1 cellular context compared by ENCODE assay signal in the genomic region with DNA sequence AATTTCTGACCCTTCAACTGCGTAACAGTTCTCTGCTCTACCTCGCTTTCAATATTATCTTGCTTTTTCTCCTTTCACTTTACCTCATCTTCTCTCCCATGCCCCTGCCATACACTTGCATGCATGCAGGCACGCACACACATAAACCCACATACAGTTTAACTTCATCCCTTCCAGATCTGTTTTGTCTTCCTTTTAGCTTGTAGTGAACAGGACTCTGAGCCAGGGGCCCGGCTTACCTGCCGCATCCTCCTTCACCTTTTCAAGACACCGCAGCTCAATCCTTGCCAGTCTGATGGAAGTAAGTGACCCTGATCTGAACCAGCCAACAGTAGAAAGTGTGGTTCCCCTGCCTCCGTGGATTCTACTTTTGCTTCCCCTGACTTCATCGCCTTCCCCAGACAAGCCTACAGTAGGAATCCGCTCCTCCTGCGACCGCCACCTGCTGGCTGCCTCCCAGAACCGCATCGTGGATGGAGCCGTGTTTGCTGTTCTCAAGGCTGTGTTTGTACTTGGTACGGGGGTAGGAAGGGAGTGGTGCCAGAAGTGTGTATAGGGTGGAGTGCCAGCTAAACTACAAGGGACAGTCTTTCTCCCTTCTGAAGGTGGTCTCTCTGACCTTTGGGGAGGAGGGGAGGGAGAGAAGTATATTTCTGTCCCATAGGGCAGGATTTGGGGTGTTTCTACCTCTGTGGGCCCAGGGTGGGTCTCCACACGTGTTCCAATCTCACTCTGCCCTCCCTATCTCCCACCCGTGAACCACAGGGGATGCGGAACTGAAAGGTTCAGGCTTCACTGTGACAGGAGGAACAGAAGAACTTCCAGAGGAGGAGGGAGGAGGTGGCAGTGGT.
A peak's percentile ranks its signal among the peaks of the same experiment; 100 is the strongest.
TF ChIP-seq lines count a peak whose summit lies in the region.

No MANE protein-coding gene starts in this region.

TF ChIP-seq in K562, 482 proteins besides CTCF, POLR2A, EP300 and RAD21 (continues in another document):
- TF ChIP-seq TRIM24 (IDR thresholded peaks at IDR 0.05) (no peak), CBFA2T2 (conservative IDR thresholded peaks at IDR 0.05) (no peak), ZNF140 (CRISPR knock-in tag; IDR thresholded peaks at IDR 0.05) (no peak), ZNF766 (CRISPR knock-in tag; conservative IDR thresholded peaks at IDR 0.05) (no peak), TAL1 (IDR thresholded peaks at IDR 0.05) (no peak), NELFE (IDR thresholded peaks at IDR 0.05; ENCODE audit: insufficient read depth, insufficient read length) (no peak), ZNF175 (CRISPR knock-in tag; IDR thresholded peaks at IDR 0.05; ENCODE audit: low read depth) (no peak), PURB (CRISPR knock-in tag; IDR thresholded peaks at IDR 0.05; ENCODE audit: low read depth) (no peak), PHF20 (IDR thresholded peaks at IDR 0.05; ENCODE audit: partially characterized antibody) (no peak), RCOR1 (IDR thresholded peaks at IDR 0.05; ENCODE audit: borderline replicate concordance in 1 of 2, low read depth in 2 of 2, low read length in 2 of 2) (peak in 1 of 2 experiments; percentile 47; a peak in 1 of 4 replicates), RFX7 (CRISPR knock-in tag; IDR thresholded peaks at IDR 0.05) (no peak), RBM14 (IDR thresholded peaks at IDR 0.05; ENCODE audit: borderline replicate concordance, insufficient read depth, low read depth, low read length) (no peak), RB1 (IDR thresholded peaks at IDR 0.05; ENCODE audit: low read depth) (peak; percentile 26; the same call in 1 of the 2 replicates), HMG20B (CRISPR knock-in tag; IDR thresholded peaks at IDR 0.05) (no peak), JUN (IDR thresholded peaks at IDR 0.05; ENCODE audit: borderline replicate concordance, low read depth, low read length) (no peak), JUN (CRISPR knock-in tag; IDR thresholded peaks at IDR 0.05; ENCODE audit: borderline replicate concordance) (no peak), XRCC5 (IDR thresholded peaks at IDR 0.05; ENCODE audit: low read depth, low read length) (peak; percentile 73; the same call in 1 of the 2 replicates), CBX8 (IDR thresholded peaks at IDR 0.05; ENCODE audit: borderline replicate concordance, extremely low read depth, low read depth, low read length, poor library complexity, severe bottlenecking) (no peak), KLF16 (IDR thresholded peaks at IDR 0.05) (0 out of 2 replicates have a peak, but pooled peaks have one; percentile 41), ATF1 (CRISPR knock-in tag; IDR thresholded peaks at IDR 0.05) (no peak), ATF1 (tag; IDR thresholded peaks at IDR 0.05) (no peak), NRF1 (conservative IDR thresholded peaks at IDR 0.05 in 1 of 2, IDR thresholded peaks at IDR 0.05 in 1 of 2) (no peak), COPS2 (conservative IDR thresholded peaks at IDR 0.05) (no peak), PTTG1 (tag; IDR thresholded peaks at IDR 0.05; ENCODE audit: low read depth) (no peak), POLR3A (IDR thresholded peaks at IDR 0.05; ENCODE audit: borderline replicate concordance, extremely low read depth, insufficient read depth, insufficient read length) (no peak), TARDBP (IDR thresholded peaks at IDR 0.05) (no peak), CBX1 (IDR thresholded peaks at IDR 0.05; ENCODE audit: low read depth) (no peak), SREBF2 (CRISPR knock-in tag; IDR thresholded peaks at IDR 0.05) (no peak), RBFOX2 (IDR thresholded peaks at IDR 0.05; ENCODE audit: low read depth, low read length) (no peak), NCOA1 (IDR thresholded peaks at IDR 0.05; ENCODE audit: low read depth) (no peak), IRF2 (CRISPR knock-in tag; IDR thresholded peaks at IDR 0.05) (no peak), SIN3B (IDR thresholded peaks at IDR 0.05; ENCODE audit: low read depth) (no peak), SETDB1 (IDR thresholded peaks at IDR 0.05; ENCODE audit: low read length) (no peak), POLR3G (IDR thresholded peaks at IDR 0.05; ENCODE audit: extremely low read depth, insufficient read length, insufficient replicate concordance) (no peak), BACH1 (tag; IDR thresholded peaks at IDR 0.05) (no peak), ZSCAN32 (CRISPR knock-in tag; IDR thresholded peaks at IDR 0.05) (no peak), ZNF212 (CRISPR knock-in tag; IDR thresholded peaks at IDR 0.05) (no peak), KLF10 (CRISPR knock-in tag; IDR thresholded peaks at IDR 0.05) (no peak), GTF2F1 (IDR thresholded peaks at IDR 0.05; ENCODE audit: low read depth, low read length) (no peak), YY1 (IDR thresholded peaks at IDR 0.05; ENCODE audit: borderline replicate concordance in 1 of 3, control insufficient read depth in 1 of 3, extremely low read depth in 1 of 3, insufficient read depth in 3 of 3, insufficient read length in 1 of 3, insufficient replicate concordance in 2 of 3, low read depth in 1 of 3, low read length in 2 of 3) (peak in 1 of 3 experiments; percentile 5), SAP30 (IDR thresholded peaks at IDR 0.05; ENCODE audit: borderline replicate concordance, insufficient read depth, low read depth, low read length, poor library complexity, severe bottlenecking) (no peak), TRIM28 (IDR thresholded peaks at IDR 0.05) (no peak), XRCC3 (IDR thresholded peaks at IDR 0.05) (no peak), PRPF4 (IDR thresholded peaks at IDR 0.05; ENCODE audit: insufficient read depth, low read depth, low read length, poor library complexity, severe bottlenecking) (no peak), GTF2E2 (tag; IDR thresholded peaks at IDR 0.05) (no peak), TAF1 (IDR thresholded peaks at IDR 0.05; ENCODE audit: control insufficient read depth, extremely low read depth, insufficient read depth, low read length, severe bottlenecking) (no peak), HLTF (IDR thresholded peaks at IDR 0.05) (no peak), FOXK1 (CRISPR knock-in tag; IDR thresholded peaks at IDR 0.05; ENCODE audit: borderline replicate concordance) (no peak), SMC3 (conservative IDR thresholded peaks at IDR 0.05; ENCODE audit: insufficient read depth, low read depth, low read length) (peak; percentile 83)
- TF ChIP-seq, protein P1, sequence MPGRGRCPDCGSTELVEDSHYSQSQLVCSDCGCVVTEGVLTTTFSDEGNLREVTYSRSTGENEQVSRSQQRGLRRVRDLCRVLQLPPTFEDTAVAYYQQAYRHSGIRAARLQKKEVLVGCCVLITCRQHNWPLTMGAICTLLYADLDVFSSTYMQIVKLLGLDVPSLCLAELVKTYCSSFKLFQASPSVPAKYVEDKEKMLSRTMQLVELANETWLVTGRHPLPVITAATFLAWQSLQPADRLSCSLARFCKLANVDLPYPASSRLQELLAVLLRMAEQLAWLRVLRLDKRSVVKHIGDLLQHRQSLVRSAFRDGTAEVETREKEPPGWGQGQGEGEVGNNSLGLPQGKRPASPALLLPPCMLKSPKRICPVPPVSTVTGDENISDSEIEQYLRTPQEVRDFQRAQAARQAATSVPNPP (IDR thresholded peaks at IDR 0.05; ENCODE audit: borderline replicate concordance, insufficient read depth, insufficient read length), result no peak
- TF ChIP-seq, protein P2, sequence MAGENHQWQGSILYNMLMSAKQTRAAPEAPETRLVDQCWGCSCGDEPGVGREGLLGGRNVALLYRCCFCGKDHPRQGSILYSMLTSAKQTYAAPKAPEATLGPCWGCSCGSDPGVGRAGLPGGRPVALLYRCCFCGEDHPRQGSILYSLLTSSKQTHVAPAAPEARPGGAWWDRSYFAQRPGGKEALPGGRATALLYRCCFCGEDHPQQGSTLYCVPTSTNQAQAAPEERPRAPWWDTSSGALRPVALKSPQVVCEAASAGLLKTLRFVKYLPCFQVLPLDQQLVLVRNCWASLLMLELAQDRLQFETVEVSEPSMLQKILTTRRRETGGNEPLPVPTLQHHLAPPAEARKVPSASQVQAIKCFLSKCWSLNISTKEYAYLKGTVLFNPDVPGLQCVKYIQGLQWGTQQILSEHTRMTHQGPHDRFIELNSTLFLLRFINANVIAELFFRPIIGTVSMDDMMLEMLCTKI (IDR thresholded peaks at IDR 0.05; ENCODE audit: partially characterized antibody), result no peak
- TF ChIP-seq, protein P3, sequence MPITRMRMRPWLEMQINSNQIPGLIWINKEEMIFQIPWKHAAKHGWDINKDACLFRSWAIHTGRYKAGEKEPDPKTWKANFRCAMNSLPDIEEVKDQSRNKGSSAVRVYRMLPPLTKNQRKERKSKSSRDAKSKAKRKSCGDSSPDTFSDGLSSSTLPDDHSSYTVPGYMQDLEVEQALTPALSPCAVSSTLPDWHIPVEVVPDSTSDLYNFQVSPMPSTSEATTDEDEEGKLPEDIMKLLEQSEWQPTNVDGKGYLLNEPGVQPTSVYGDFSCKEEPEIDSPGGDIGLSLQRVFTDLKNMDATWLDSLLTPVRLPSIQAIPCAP (CRISPR knock-in tag; IDR thresholded peaks at IDR 0.05; ENCODE audit: borderline replicate concordance), result no peak
- TF ChIP-seq, protein P4, sequence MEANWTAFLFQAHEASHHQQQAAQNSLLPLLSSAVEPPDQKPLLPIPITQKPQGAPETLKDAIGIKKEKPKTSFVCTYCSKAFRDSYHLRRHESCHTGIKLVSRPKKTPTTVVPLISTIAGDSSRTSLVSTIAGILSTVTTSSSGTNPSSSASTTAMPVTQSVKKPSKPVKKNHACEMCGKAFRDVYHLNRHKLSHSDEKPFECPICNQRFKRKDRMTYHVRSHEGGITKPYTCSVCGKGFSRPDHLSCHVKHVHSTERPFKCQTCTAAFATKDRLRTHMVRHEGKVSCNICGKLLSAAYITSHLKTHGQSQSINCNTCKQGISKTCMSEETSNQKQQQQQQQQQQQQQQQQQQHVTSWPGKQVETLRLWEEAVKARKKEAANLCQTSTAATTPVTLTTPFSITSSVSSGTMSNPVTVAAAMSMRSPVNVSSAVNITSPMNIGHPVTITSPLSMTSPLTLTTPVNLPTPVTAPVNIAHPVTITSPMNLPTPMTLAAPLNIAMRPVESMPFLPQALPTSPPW (CRISPR knock-in tag; IDR thresholded peaks at IDR 0.05), result peak; percentile 18; the same call in 1 of the 2 replicates
- TF ChIP-seq, protein P5, sequence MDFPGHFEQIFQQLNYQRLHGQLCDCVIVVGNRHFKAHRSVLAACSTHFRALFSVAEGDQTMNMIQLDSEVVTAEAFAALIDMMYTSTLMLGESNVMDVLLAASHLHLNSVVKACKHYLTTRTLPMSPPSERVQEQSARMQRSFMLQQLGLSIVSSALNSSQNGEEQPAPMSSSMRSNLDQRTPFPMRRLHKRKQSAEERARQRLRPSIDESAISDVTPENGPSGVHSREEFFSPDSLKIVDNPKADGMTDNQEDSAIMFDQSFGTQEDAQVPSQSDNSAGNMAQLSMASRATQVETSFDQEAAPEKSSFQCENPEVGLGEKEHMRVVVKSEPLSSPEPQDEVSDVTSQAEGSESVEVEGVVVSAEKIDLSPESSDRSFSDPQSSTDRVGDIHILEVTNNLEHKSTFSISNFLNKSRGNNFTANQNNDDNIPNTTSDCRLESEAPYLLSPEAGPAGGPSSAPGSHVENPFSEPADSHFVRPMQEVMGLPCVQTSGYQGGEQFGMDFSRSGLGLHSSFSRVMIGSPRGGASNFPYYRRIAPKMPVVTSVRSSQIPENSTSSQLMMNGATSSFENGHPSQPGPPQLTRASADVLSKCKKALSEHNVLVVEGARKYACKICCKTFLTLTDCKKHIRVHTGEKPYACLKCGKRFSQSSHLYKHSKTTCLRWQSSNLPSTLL (IDR thresholded peaks at IDR 0.05), result no peak
- TF ChIP-seq, protein P6, sequence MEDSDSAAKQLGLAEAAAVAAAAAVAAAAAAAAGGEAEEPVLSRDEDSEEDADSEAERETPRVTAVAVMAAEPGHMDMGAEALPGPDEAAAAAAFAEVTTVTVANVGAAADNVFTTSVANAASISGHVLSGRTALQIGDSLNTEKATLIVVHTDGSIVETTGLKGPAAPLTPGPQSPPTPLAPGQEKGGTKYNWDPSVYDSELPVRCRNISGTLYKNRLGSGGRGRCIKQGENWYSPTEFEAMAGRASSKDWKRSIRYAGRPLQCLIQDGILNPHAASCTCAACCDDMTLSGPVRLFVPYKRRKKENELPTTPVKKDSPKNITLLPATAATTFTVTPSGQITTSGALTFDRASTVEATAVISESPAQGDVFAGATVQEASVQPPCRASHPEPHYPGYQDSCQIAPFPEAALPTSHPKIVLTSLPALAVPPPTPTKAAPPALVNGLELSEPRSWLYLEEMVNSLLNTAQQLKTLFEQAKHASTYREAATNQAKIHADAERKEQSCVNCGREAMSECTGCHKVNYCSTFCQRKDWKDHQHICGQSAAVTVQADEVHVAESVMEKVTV (CRISPR knock-in tag; IDR thresholded peaks at IDR 0.05), result peak; percentile 43; the same call in 1 of the 2 replicates
- TF ChIP-seq, protein P7, sequence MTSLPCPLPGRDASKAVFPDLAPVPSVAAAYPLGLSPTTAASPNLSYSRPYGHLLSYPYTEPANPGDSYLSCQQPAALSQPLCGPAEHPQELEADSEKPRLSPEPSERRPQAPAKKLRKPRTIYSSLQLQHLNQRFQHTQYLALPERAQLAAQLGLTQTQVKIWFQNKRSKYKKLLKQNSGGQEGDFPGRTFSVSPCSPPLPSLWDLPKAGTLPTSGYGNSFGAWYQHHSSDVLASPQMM (CRISPR knock-in tag; IDR thresholded peaks at IDR 0.05), result no peak
- TF ChIP-seq, protein P8, sequence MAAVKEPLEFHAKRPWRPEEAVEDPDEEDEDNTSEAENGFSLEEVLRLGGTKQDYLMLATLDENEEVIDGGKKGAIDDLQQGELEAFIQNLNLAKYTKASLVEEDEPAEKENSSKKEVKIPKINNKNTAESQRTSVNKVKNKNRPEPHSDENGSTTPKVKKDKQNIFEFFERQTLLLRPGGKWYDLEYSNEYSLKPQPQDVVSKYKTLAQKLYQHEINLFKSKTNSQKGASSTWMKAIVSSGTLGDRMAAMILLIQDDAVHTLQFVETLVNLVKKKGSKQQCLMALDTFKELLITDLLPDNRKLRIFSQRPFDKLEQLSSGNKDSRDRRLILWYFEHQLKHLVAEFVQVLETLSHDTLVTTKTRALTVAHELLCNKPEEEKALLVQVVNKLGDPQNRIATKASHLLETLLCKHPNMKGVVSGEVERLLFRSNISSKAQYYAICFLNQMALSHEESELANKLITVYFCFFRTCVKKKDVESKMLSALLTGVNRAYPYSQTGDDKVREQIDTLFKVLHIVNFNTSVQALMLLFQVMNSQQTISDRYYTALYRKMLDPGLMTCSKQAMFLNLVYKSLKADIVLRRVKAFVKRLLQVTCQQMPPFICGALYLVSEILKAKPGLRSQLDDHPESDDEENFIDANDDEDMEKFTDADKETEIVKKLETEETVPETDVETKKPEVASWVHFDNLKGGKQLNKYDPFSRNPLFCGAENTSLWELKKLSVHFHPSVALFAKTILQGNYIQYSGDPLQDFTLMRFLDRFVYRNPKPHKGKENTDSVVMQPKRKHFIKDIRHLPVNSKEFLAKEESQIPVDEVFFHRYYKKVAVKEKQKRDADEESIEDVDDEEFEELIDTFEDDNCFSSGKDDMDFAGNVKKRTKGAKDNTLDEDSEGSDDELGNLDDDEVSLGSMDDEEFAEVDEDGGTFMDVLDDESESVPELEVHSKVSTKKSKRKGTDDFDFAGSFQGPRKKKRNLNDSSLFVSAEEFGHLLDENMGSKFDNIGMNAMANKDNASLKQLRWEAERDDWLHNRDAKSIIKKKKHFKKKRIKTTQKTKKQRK (IDR thresholded peaks at IDR 0.05; ENCODE audit: borderline replicate concordance, low read depth, low read length), result no peak
- TF ChIP-seq, protein P9, sequence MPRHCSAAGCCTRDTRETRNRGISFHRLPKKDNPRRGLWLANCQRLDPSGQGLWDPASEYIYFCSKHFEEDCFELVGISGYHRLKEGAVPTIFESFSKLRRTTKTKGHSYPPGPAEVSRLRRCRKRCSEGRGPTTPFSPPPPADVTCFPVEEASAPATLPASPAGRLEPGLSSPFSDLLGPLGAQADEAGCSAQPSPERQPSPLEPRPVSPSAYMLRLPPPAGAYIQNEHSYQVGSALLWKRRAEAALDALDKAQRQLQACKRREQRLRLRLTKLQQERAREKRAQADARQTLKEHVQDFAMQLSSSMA (CRISPR knock-in tag; IDR thresholded peaks at IDR 0.05), result no peak
